Comparison of ENCODE assay signal across 20 cellular contexts in genomic region chr14:60241091-60241490, GRCh38.
"Had no signal": no experiment of that assay in that cellular context is flagged by ENCODE, and none has a peak within 500 bp of the region (broad histone marks: within the 10 kb centered on the region; RNA-seq: fewer than 3 reads in every experiment).

No MANE protein-coding gene starts in this region.

- H3K27me3 ChIP-seq: colonic mucosa, gastrocnemius medialis, right atrium auricular region, sigmoid colon, tibial nerve, upper lobe of left lung had no signal

- H3K36me3 ChIP-seq: colonic mucosa, gastrocnemius medialis, prostate gland, right atrium auricular region, sigmoid colon, thoracic aorta, tibial nerve, upper lobe of left lung had no signal

- H3K27ac ChIP-seq: colonic mucosa, epithelial cell of prostate, gastrocnemius medialis, prostate gland, right atrium auricular region, sigmoid colon, thoracic aorta, tibial nerve, upper lobe of left lung had no signal

- DNase-seq: colonic mucosa; effector CD8-positive, alpha-beta T cell; endodermal cell; gastrocnemius medialis; head of caudate nucleus; mucosa of descending colon; naive B cell; sigmoid colon; stimulated activated CD4-positive, alpha-beta T cell treated with anti-CD3 and anti-CD28 coated beads, Interleukin-4, amount 100 ng/mL, for 4 hours; stimulated activated naive CD8-positive, alpha-beta T cell treated with anti-CD3 and anti-CD28 coated beads, Interleukin-15, Interleukin-2, amounts not matched to agents 100 U/mL and 50 U/mL, for 24 hours; upper lobe of left lung had no signal

- H3K4me3 ChIP-seq: colonic mucosa, gastrocnemius medialis, lung, mucosa of descending colon, prostate gland, sigmoid colon, thoracic aorta, tibial nerve, upper lobe of left lung had no signal

- H3K4me1 ChIP-seq: colonic mucosa, gastrocnemius medialis, prostate gland, right atrium auricular region, sigmoid colon, tibial nerve, upper lobe of left lung had no signal

- H3K9me3 ChIP-seq: colonic mucosa, gastrocnemius medialis, mucosa of descending colon, prostate gland, right atrium auricular region, sigmoid colon, thoracic aorta, tibial nerve, upper lobe of left lung had no signal

- ATAC-seq: esophagus mucosa; gastrocnemius medialis; mucosa of descending colon; natural killer cell treated with Interleukin-12 subunit alpha and Interleukin-12 subunit beta and Interleukin-15 and Interleukin-18, amount 100 ng/mL, for 72 hours; stimulated activated memory B cell treated with anti-CD40 and anti-IgM and Interleukin-4, amounts not matched to agents 10 μg/mL and 1 μg/mL and 100 μg/mL, for 72 hours; stimulated activated naive CD8-positive, alpha-beta T cell treated with anti-CD3 and anti-CD28 coated beads, Interleukin-15, Interleukin-2, amounts not matched to agents 100 U/mL and 50 U/mL, for 24 hours had no signal
